ENCODE assay signal across 9 cellular contexts in the genomic region with DNA sequence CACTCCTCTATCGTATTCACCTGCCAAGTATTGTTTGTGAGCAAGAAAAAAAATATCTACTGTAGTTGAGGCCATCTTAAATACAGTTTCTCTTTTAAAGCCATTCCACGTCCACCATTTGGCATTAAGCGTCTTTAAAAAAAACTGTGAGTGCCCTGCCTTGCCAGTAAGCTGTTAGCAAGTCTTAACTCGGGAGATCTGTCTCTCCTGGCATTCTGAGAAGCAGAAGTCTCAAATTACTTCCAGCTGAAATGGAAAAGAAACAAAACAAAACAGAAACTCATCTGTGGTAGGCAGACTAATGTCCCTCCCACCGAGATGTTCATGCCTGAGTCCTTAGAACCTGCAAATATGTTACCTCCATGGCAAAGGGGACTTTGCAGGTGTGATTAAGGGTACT.
DNase-seq lines count a peak whose midpoint lies in the region; ATAC-seq, FAIRE-seq and TF ChIP-seq lines count a peak whose summit lies in the region.
"Had no signal": no experiment of that assay in that cellular context is flagged by ENCODE, and none has a peak within 500 bp of the region (broad histone marks: within the 10 kb centered on the region; RNA-seq: fewer than 3 reads in every experiment).

No MANE protein-coding gene starts in this region.

- H3K27me3 Mint-ChIP-seq in astrocyte (ENCODE audit: low read depth, unreplicated experiment) (no peaks in the 10 kb centered on the region), glutamatergic neuron (ENCODE audit: unreplicated experiment) (no peaks in the 10 kb centered on the region)
- H3K27me3 Mint-ChIP-seq in activated T-cell treated with anti-CD3 and anti-CD28 coated beads, Interleukin-2, amount 50 U/mL, for 4 hours (ENCODE audit: low read depth) = no peaks in the 10 kb centered on the region
- no peaks in the 10 kb centered on the region for H3K27me3 Mint-ChIP-seq in T-helper 2 cell treated with Interferon-gamma antibody and Interleukin-4, amounts not matched to agents 5 μg/mL and 100 μg/mL, for 36 hours (ENCODE audit: low read depth)

- ATAC-seq in right cardiac atrium = peak; percentile 72 to 84
- no peak for ATAC-seq in activated T-cell treated with anti-CD3 and anti-CD28 coated beads, Interleukin-2, amount 50 U/mL, for 4 hours

- H3K27ac ChIP-seq in astrocyte (ENCODE audit: low read depth, low read length) (peak overlapping the region; percentile 66), right cardiac atrium (ENCODE audit: low read length) (peak overlapping the region; percentile 23), stomach smooth muscle (ENCODE audit: low read length) (peak overlapping the region; percentile 96)

- H3K9me3 Mint-ChIP-seq in astrocyte (ENCODE audit: unreplicated experiment) = no peaks in the 10 kb centered on the region
- no peaks in the 10 kb centered on the region for H3K9me3 Mint-ChIP-seq in activated T-cell treated with anti-CD3 and anti-CD28 coated beads, Interleukin-2, amount 50 U/mL, for 4 hours
- H3K9me3 Mint-ChIP-seq in glutamatergic neuron (ENCODE audit: unreplicated experiment) = peaks cover 1% of the 10 kb centered on the region
- H3K9me3 Mint-ChIP-seq in T-helper 2 cell treated with Interferon-gamma antibody and Interleukin-4, amounts not matched to agents 5 μg/mL and 100 μg/mL, for 36 hours = no peaks in the 10 kb centered on the region

- DNase-seq in H4 (ENCODE audit: low spot score) (peak; percentile 80), astrocyte (ENCODE audit: low read depth) (peak; percentile 87), right cardiac atrium (no peak), glutamatergic neuron (no peak)
- DNase-seq in activated T-cell treated with anti-CD3 and anti-CD28 coated beads, Interleukin-2, amount 50 U/mL, for 4 hours = no peak
- no peak for DNase-seq in activated CD8-positive, alpha-beta memory T cell treated with anti-CD3 and anti-CD28 coated beads, Interleukin-2, amount 50 U/mL, for 4 hours
- no peak for DNase-seq in T-helper 2 cell treated with Interferon-gamma antibody and Interleukin-4, amounts not matched to agents 5 μg/mL and 100 μg/mL, for 36 hours (ENCODE audit: low spot score)
- DNase-seq: activated T-cell treated with anti-CD3 and anti-CD28 coated beads for 4 hours had no signal

- H3K79me2 ChIP-seq in astrocyte (ENCODE audit: insufficient read depth, low read length) = no peaks in the 10 kb centered on the region

- H3K4me1 ChIP-seq in astrocyte (ENCODE audit: insufficient read depth, low read length) (peaks cover 23% of the 10 kb centered on the region), right cardiac atrium (ENCODE audit: control insufficient read depth, insufficient read depth, low read length) (peaks cover 15% of the 10 kb centered on the region), stomach smooth muscle (ENCODE audit: control insufficient read depth, insufficient read depth, low read length) (peaks cover 20% of the 10 kb centered on the region)

- H4K20me1 ChIP-seq in astrocyte (ENCODE audit: insufficient read depth, low read length) = no peaks in the 10 kb centered on the region

- H3K4me1 Mint-ChIP-seq in astrocyte (ENCODE audit: low read depth, unreplicated experiment) = peaks cover 19% of the 10 kb centered on the region
- H3K4me1 Mint-ChIP-seq in activated T-cell treated with anti-CD3 and anti-CD28 coated beads, Interleukin-2, amount 50 U/mL, for 4 hours (ENCODE audit: low read depth) = peaks cover 22% of the 10 kb centered on the region
- peaks cover 5% of the 10 kb centered on the region for H3K4me1 Mint-ChIP-seq in glutamatergic neuron (ENCODE audit: low read depth, unreplicated experiment)
- H3K4me1 Mint-ChIP-seq in T-helper 2 cell treated with Interferon-gamma antibody and Interleukin-4, amounts not matched to agents 5 μg/mL and 100 μg/mL, for 36 hours (ENCODE audit: low read depth) = peaks cover 21% of the 10 kb centered on the region

- no peak overlapping the region for H3K27ac Mint-ChIP-seq in astrocyte (ENCODE audit: unreplicated experiment)
- no peak overlapping the region for H3K27ac Mint-ChIP-seq in glutamatergic neuron (ENCODE audit: unreplicated experiment)
- H3K27ac Mint-ChIP-seq in T-helper 2 cell treated with Interferon-gamma antibody and Interleukin-4, amounts not matched to agents 5 μg/mL and 100 μg/mL, for 36 hours = no peak overlapping the region

- H3K36me3 ChIP-seq in astrocyte (ENCODE audit: insufficient read depth, low read length) = no peaks in the 10 kb centered on the region
- no peaks in the 10 kb centered on the region for H3K36me3 ChIP-seq in stomach smooth muscle (ENCODE audit: control insufficient read depth in 2 of 2, insufficient read depth in 2 of 2, low read length in 2 of 2)

- intact Hi-C loops in right cardiac atrium (cut with DNase I) = no loop called here

- no peak overlapping the region for H3K4me3 ChIP-seq in astrocyte (ENCODE audit: insufficient read depth, low read depth, low read length)
- no peak overlapping the region for H3K4me3 ChIP-seq in right cardiac atrium (ENCODE audit: low read length)
- peak overlapping the region; percentile 28 to 47 for H3K4me3 ChIP-seq in stomach smooth muscle (ENCODE audit: low read length in 2 of 2)

- H3K9me3 ChIP-seq in astrocyte (ENCODE audit: insufficient read depth, low read depth, low read length) (no peaks in the 10 kb centered on the region), right cardiac atrium (ENCODE audit: control insufficient read depth, low read length) (no peaks in the 10 kb centered on the region), stomach smooth muscle (ENCODE audit: control insufficient read depth in 2 of 2, low read length in 2 of 2) (no peaks in the 10 kb centered on the region)

- peak overlapping the region; percentile 2 for H2AFZ ChIP-seq in astrocyte (ENCODE audit: low read depth, low read length)

- H3K9ac ChIP-seq in astrocyte (ENCODE audit: low read length) = peak overlapping the region; percentile 1
- H3K9ac ChIP-seq in stomach smooth muscle (ENCODE audit: low read length in 2 of 2) = peak overlapping the region; percentile 65 to 71

- WGBS in right cardiac atrium = 19% methylated on average over 5 of the region's 5 CpGs

- H3K4me3 Mint-ChIP-seq in astrocyte (ENCODE audit: unreplicated experiment) = no peak overlapping the region
- no peak overlapping the region for H3K4me3 Mint-ChIP-seq in activated T-cell treated with anti-CD3 and anti-CD28 coated beads, Interleukin-2, amount 50 U/mL, for 4 hours
- no peak overlapping the region for H3K4me3 Mint-ChIP-seq in glutamatergic neuron (ENCODE audit: unreplicated experiment)
- H3K4me3 Mint-ChIP-seq in T-helper 2 cell treated with Interferon-gamma antibody and Interleukin-4, amounts not matched to agents 5 μg/mL and 100 μg/mL, for 36 hours = no peak overlapping the region

- FAIRE-seq in astrocyte (lab: Jason Lieb, UNC) = no peak

- H3K27me3 ChIP-seq in astrocyte (ENCODE audit: insufficient read depth, low read length) = no peaks in the 10 kb centered on the region
- no peaks in the 10 kb centered on the region for H3K27me3 ChIP-seq in right cardiac atrium (ENCODE audit: control insufficient read depth, insufficient read depth)
- H3K27me3 ChIP-seq in stomach smooth muscle (ENCODE audit: control insufficient read depth in 1 of 2, insufficient read depth in 2 of 2, low read length in 2 of 2) = no peaks in the 10 kb centered on the region

- no peaks in the 10 kb centered on the region for H3K36me3 Mint-ChIP-seq in astrocyte (ENCODE audit: low read depth, unreplicated experiment)
- H3K36me3 Mint-ChIP-seq in activated T-cell treated with anti-CD3 and anti-CD28 coated beads, Interleukin-2, amount 50 U/mL, for 4 hours (ENCODE audit: insufficient read depth) = peaks cover 6% of the 10 kb centered on the region
- H3K36me3 Mint-ChIP-seq in glutamatergic neuron (ENCODE audit: unreplicated experiment) = no peaks in the 10 kb centered on the region
- H3K36me3 Mint-ChIP-seq in T-helper 2 cell treated with Interferon-gamma antibody and Interleukin-4, amounts not matched to agents 5 μg/mL and 100 μg/mL, for 36 hours (ENCODE audit: low read depth) = peaks cover 3% of the 10 kb centered on the region

- peak overlapping the region; percentile 59 for H3K4me2 ChIP-seq in astrocyte (ENCODE audit: low read length)

- no peak for TF ChIP-seq CTCF in astrocyte (IDR thresholded peaks at IDR 0.05; ENCODE audit: insufficient read depth, low read depth, low read length)
- TF ChIP-seq CTCF in glutamatergic neuron (IDR thresholded peaks at IDR 0.05; ENCODE audit: partially characterized antibody, unreplicated experiment) = no peak

Comparison
In these comparisons a context has a peak if more than half of its experiments do, and no peak if none do; other contexts are left out.
1. DNase-seq: peak in H4 (single experiment) and astrocyte (single experiment); none in right cardiac atrium (0 of 3), activated T-cell treated with anti-CD3 and anti-CD28 coated beads, Interleukin-2, amount 50 U/mL, for 4 hours (single experiment), activated CD8-positive, alpha-beta memory T cell treated with anti-CD3 and anti-CD28 coated beads, Interleukin-2, amount 50 U/mL, for 4 hours (single experiment), glutamatergic neuron (single experiment) and T-helper 2 cell treated with Interferon-gamma antibody and Interleukin-4, amounts not matched to agents 5 μg/mL and 100 μg/mL, for 36 hours (single experiment).
2. H3K27ac ChIP-seq: peak in every context shown above with its lines; median percentile 96 in stomach smooth muscle; 66 in astrocyte; 23 in right cardiac atrium.
3. H3K4me3 ChIP-seq: peak in stomach smooth muscle (2 of 2); none in astrocyte (single experiment) and right cardiac atrium (single experiment).
4. ATAC-seq: peak in right cardiac atrium (2 of 2); none in activated T-cell treated with anti-CD3 and anti-CD28 coated beads, Interleukin-2, amount 50 U/mL, for 4 hours (0 of 2).